10 cellular contexts compared by ENCODE assay signal in the genomic region with DNA sequence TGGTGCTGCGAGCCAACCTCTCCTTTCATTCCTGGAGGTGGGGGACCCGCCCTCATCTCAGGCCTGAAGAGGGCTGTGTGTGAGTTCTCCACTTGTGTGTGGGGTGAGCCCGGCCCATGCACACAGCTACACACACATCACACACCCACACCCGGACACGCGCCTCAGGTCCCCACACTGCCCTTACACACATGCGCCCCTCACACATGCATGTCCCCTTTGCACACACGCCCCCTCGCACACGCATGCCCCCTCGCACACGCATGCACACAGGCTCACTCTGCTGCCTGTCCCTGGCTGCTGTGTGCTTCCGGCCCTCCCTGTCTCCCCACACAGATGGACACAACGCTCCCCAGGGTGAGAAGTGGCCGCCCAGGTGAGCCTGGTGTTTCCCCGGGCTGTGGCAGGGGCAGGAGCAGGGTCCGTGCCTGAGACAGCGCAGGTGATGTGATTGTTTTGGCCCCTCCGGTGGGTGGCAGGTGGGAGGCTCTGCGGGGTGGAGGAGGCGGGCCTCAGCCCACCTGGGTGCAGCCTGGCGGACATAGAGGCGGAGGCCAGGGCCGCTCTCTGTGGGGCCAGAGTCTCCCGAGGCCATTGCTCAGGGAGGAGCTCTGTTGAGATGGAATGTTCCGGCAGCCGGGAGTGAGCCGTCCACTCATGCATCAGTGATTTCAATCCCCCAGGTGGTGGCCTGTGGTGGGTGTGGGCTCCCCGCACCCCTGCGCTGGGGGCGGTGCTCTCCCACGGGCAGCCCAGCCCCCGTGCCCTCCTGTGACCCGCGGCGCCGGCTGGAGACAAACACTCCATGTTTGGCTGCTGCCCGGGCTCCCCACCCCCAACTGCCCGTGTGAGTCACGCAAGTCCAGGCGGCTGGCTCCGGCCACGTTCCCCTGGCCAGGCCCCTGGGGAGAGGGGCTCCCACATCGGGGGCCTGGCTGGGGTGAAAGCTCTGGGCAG. TPM values are rescaled to one million over a fixed set of nuclear protein-coding genes. Genes with fewer than 3 reads are reported as not detected.
DNase-seq lines count a peak whose midpoint lies in the region; ATAC-seq and TF ChIP-seq lines count a peak whose summit lies in the region.
"Had no signal": no experiment of that assay in that cellular context is flagged by ENCODE, and none has a peak within 500 bp of the region (broad histone marks: within the 10 kb centered on the region; RNA-seq: fewer than 3 reads in every experiment).

No MANE protein-coding gene starts in this region.

- no peak for TF ChIP-seq CTCF in spleen (IDR thresholded peaks at IDR 0.05 in 8 of 11, conservative IDR thresholded peaks at IDR 0.05 in 3 of 11)

- peaks cover 0 to 3% (median 0%) of the 10 kb centered on the region in 8 donors for H3K9me3 ChIP-seq in spleen

- TF ChIP-seq POLR2A in spleen (IDR thresholded peaks at IDR 0.05), result no peak

- H3K27ac ChIP-seq in spleen, result no peak overlapping the region

- intact Hi-C loops in Right ventricle myocardium inferior (cut with DNase I), result loop anchor here (2.0 kb wide), 1 partner anchor 25 kb away; no protein-coding TSS in a partner anchor
- intact Hi-C loops in cardiac septum (cut with DNase I), result no loop called here
- intact Hi-C loops in spleen (cut with DNase I; ENCODE audit: low total_unique reads), result no loop called here

- no peaks in the 10 kb centered on the region for H3K36me3 ChIP-seq in spleen

- no peak for DNase-seq in Right ventricle myocardium inferior (ENCODE audit: missing footprints)
- no peak for DNase-seq in cardiac septum (ENCODE audit: low spot score)
- peak; percentile 6 to 73 for DNase-seq in dermis microvascular lymphatic vessel endothelial cell (ENCODE audit: low read depth in 2 of 2)
- DNase-seq in mucosa of gallbladder (ENCODE audit: low spot score), result peak; percentile 89
- no peak for DNase-seq in spleen
- no peak for DNase-seq in NCI-H2081 (lab: John Stamatoyannopoulos, UW)
- DNase-seq in activated gamma-delta T cell (lab: John Stamatoyannopoulos, UW), result no peak
- DNase-seq: activated T-cell treated with anti-CD3 and anti-CD28 coated beads, Interleukin-2, amount 50 U/mL, for 72 hours; CD4-positive, CD25-positive, alpha-beta regulatory T cell had no signal

- peaks cover 0 to 82% (median 25%) of the 10 kb centered on the region in 7 donors for H3K27me3 ChIP-seq in spleen (replicated peaks in 1 of 7)

- no peak overlapping the region for H3K4me3 ChIP-seq in spleen

- 59 to 74% (median 64%) methylated on average over 29 to 44 of the region's 44 CpGs for WGBS in spleen, 5 donors

- ATAC-seq in Right ventricle myocardium inferior, result peak; percentile 61
- ATAC-seq in GM21381 (IDR thresholded peaks at IDR 0.05; ENCODE audit: unreplicated experiment), result no peak
- ATAC-seq: activated T-cell treated with anti-CD3 and anti-CD28 coated beads, Interleukin-2, amount 50 U/mL, for 72 hours had no signal

- H3K4me1 ChIP-seq in spleen, result peaks cover 0 to 7% (median 0%) of the 10 kb centered on the region in 6 donors

RNA-seq across cellular contexts. Expression of gene CACNA1H, which starts 29.1 kb away (rescaled TPM):
- total RNA-seq in Right ventricle myocardium inferior, result 6.0 TPM
- total RNA-seq in cardiac septum, result 4.7 TPM
- total RNA-seq in dermis microvascular lymphatic vessel endothelial cell, result under 0.01 TPM in 2 replicates
- total RNA-seq in mucosa of gallbladder, result 133 TPM
- total RNA-seq in spleen, result 1 to 10 TPM in 3 of 7 donors, under 1 TPM in 4; 0.33 to 2.1 (median 0.91) TPM
- polyA plus RNA-seq in spleen, result 1 to 10 TPM in 1 of 3 donors, under 1 TPM in 2; 0.35 to 1.1 (median 0.39) TPM

RNA-seq across cellular contexts. Expression of gene TPSG1, which starts 43.1 kb away (rescaled TPM):
- total RNA-seq in Right ventricle myocardium inferior, result 0.30 TPM
- not detected for total RNA-seq in cardiac septum
- not detected in 2 replicates for total RNA-seq in dermis microvascular lymphatic vessel endothelial cell
- 1.6 TPM for total RNA-seq in mucosa of gallbladder
- total RNA-seq in spleen, result under 1 TPM in 1 of 7 donors, not detected in 6; 0.46 TPM
- not detected for polyA plus RNA-seq in spleen
- total RNA-seq: CD4-positive, CD25-positive, alpha-beta regulatory T cell had no signal
- polyA plus RNA-seq: CD4-positive, CD25-positive, alpha-beta regulatory T cell had no signal

RNA-seq across cellular contexts. Expression of gene TPSB2, which starts 48.0 kb away (rescaled TPM):
- total RNA-seq in Right ventricle myocardium inferior, result 10.0 TPM
- 5.5 TPM for total RNA-seq in cardiac septum
- not detected in 2 replicates for total RNA-seq in dermis microvascular lymphatic vessel endothelial cell
- total RNA-seq in mucosa of gallbladder, result 215 TPM
- 1 to 10 TPM in 4 of 7 donors, not detected in 3; 1.1 to 8.2 (median 4.5) TPM for total RNA-seq in spleen
- polyA plus RNA-seq in spleen, result under 1 TPM in 2 of 3 donors, not detected in 1; 0.29 to 0.50 TPM
- total RNA-seq: CD4-positive, CD25-positive, alpha-beta regulatory T cell had no signal
- polyA plus RNA-seq: CD4-positive, CD25-positive, alpha-beta regulatory T cell had no signal

RNA-seq across cellular contexts. Expression of gene TPSAB1, which starts 58.5 kb away (rescaled TPM):
- total RNA-seq in Right ventricle myocardium inferior (9.4 TPM), cardiac septum (4.1 TPM), dermis microvascular lymphatic vessel endothelial cell (not detected in 2 replicates), mucosa of gallbladder (139 TPM), spleen (10 to 100 TPM in 2 of 7 donors, 1 to 10 TPM in 3, under 1 TPM in 1, not detected in 1; 0.60 to 17.9 (median 1.8) TPM)
- under 1 TPM; 0.26 to 0.65 (median 0.59) TPM for polyA plus RNA-seq in spleen
- total RNA-seq: CD4-positive, CD25-positive, alpha-beta regulatory T cell had no signal
- polyA plus RNA-seq: CD4-positive, CD25-positive, alpha-beta regulatory T cell had no signal

Comparison
In these comparisons a context has a peak if more than half of its experiments do, and no peak if none do; other contexts are left out.
1. DNase-seq: peak in dermis microvascular lymphatic vessel endothelial cell (2 of 2) and mucosa of gallbladder (single experiment); none in Right ventricle myocardium inferior (single experiment), cardiac septum (single experiment), spleen (single experiment), NCI-H2081 (0 of 2) and activated gamma-delta T cell (single experiment).
2. RNA of gene CACNA1H, which starts 29.1 kb away (total RNA-seq): 133 TPM in mucosa of gallbladder (single experiment); 6.0 TPM in Right ventricle myocardium inferior (single experiment), 4.7 TPM in cardiac septum (single experiment), 0.33 to 2.1 TPM in spleen and under 0.01 TPM in dermis microvascular lymphatic vessel endothelial cell; every median in the first group is over 10 times any median in the second.
3. RNA of gene TPSB2, which starts 48.0 kb away (total RNA-seq): 215 TPM in mucosa of gallbladder (single experiment); 10.0 TPM in Right ventricle myocardium inferior (single experiment), 5.5 TPM in cardiac septum (single experiment), 1.1 to 8.2 TPM in spleen and not detected in dermis microvascular lymphatic vessel endothelial cell; every median in the first group is over 10 times any median in the second.